In the genomic region with DNA sequence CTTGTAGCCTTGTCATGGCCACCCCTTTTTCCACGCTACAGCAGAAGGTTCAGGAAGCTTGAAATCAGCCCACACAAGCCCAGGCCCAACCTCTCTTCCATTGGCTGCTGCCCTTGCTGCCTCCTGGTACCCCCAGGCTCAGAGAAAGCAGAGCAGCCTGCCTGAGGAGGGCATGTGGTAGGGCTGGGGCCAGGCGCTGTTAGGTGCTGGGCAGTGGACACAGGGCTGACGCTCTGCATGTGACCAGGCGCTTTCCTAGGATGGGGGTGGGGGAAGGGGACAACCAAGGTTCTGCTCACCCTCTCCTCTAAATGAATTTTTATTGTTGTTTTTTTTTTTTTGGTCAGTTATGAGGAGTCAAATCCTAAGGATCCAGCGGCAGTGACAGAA, we compare ENCODE assay signal across 9 cellular contexts. TPM values are rescaled to one million over a fixed set of nuclear protein-coding genes. Genes with fewer than 3 reads are reported as not detected.
DNase-seq lines count a peak whose midpoint lies in the region; ATAC-seq and TF ChIP-seq lines count a peak whose summit lies in the region.
"Had no signal": no experiment of that assay in that cellular context is flagged by ENCODE, and none has a peak within 500 bp of the region (broad histone marks: within the 10 kb centered on the region; RNA-seq: fewer than 3 reads in every experiment).

No MANE protein-coding gene starts in this region.

- intact Hi-C loops in activated CD4-positive, alpha-beta T cell treated with anti-CD3 and anti-CD28 coated beads for 36 hours (cut with DNase I, micrococcal nuclease): loop anchor here (1.0 kb wide), 1 partner anchor 45 kb away; no protein-coding TSS in a partner anchor
- intact Hi-C loops in left lung (cut with DNase I): loop anchor here in 1 of 2 donors (10.0 kb wide), 1 partner anchor 46 kb away; no protein-coding TSS in a partner anchor

- peak overlapping the region; percentile 47 for H3K27ac Mint-ChIP-seq in activated CD4-positive, alpha-beta T cell treated with anti-CD3 and anti-CD28 coated beads for 36 hours
- H3K27ac Mint-ChIP-seq: activated naive CD8-positive, alpha-beta T cell treated with anti-CD3 and anti-CD28 coated beads, Interleukin-2, amount 10 ng/mL, durations not matched to agents 7 days and 5 days had no signal

- H3K27me3 Mint-ChIP-seq in activated CD4-positive, alpha-beta T cell treated with anti-CD3 and anti-CD28 coated beads for 36 hours: no peaks in the 10 kb centered on the region
- H3K27me3 Mint-ChIP-seq: activated naive CD8-positive, alpha-beta T cell treated with anti-CD3 and anti-CD28 coated beads, Interleukin-2, amount 10 ng/mL, durations not matched to agents 7 days and 5 days had no signal

- H3K9me3 ChIP-seq in WERI-Rb-1 (ENCODE audit: severe bottlenecking) (no peaks in the 10 kb centered on the region), left lung (no peaks in the 10 kb centered on the region)

- in situ Hi-C loops in KBM-7 (cut with MboI; ENCODE audit: low pct_unique_long_range_greater_than_20kb, low sequenced_read_pairs): loop anchor here (10.0 kb wide), 1 partner anchor 46 kb away; no protein-coding TSS in a partner anchor

- TF ChIP-seq CTCF in WERI-Rb-1 (IDR thresholded peaks at IDR 0.05; ENCODE audit: low read depth, low read length) (no peak), left lung (IDR thresholded peaks at IDR 0.05) (no peak), foreskin fibroblast (IDR thresholded peaks at IDR 0.05; ENCODE audit: low read depth, low read length) (no peak)

- no peaks in the 10 kb centered on the region for H3K9me3 Mint-ChIP-seq in activated CD4-positive, alpha-beta T cell treated with anti-CD3 and anti-CD28 coated beads for 36 hours (ENCODE audit: low read depth)
- H3K9me3 Mint-ChIP-seq: activated naive CD8-positive, alpha-beta T cell treated with anti-CD3 and anti-CD28 coated beads, Interleukin-2, amount 10 ng/mL, durations not matched to agents 7 days and 5 days had no signal

- POLR2A ChIA-PET in activated CD4-positive, alpha-beta T cell treated with anti-CD3 and anti-CD28 coated beads for 36 hours (lab: Charles Lee): interaction anchor here (1.7 kb wide), 1 partner anchor 34 kb away, joined by 4 read pairs; no protein-coding TSS in a partner anchor

- H3K4me1 Mint-ChIP-seq in activated CD4-positive, alpha-beta T cell treated with anti-CD3 and anti-CD28 coated beads for 36 hours: peaks cover 36% of the 10 kb centered on the region

- CTCF ChIA-PET in activated CD4-positive, alpha-beta T cell treated with anti-CD3 and anti-CD28 coated beads for 36 hours (lab: Charles Lee): interaction anchor here (0.8 to 31.0 kb wide), 13 partner anchors 9 to 287 kb away, joined by 3 to 712 read pairs (median 5); partner anchors contain the start of gene ID1

- H3K27ac ChIP-seq in WERI-Rb-1 (peak overlapping the region; percentile 75), left lung (peak overlapping the region; percentile 63 to 96), temporal lobe (ENCODE audit: low read depth, low read length) (peak overlapping the region; percentile 90)

- no peak overlapping the region for H3K4me3 ChIP-seq in WERI-Rb-1 (ENCODE audit: low read depth, low read length)
- H3K4me3 ChIP-seq in left lung: no peak overlapping the region
- H3K4me3 ChIP-seq in foreskin fibroblast (ENCODE audit: low read depth in 1 of 2, low read length in 2 of 2): no peak overlapping the region

- peaks cover 26% of the 10 kb centered on the region for H3K36me3 Mint-ChIP-seq in activated CD4-positive, alpha-beta T cell treated with anti-CD3 and anti-CD28 coated beads for 36 hours (ENCODE audit: low read depth)

- no peak for DNase-seq in activated CD4-positive, alpha-beta T cell treated with anti-CD3 and anti-CD28 coated beads for 36 hours
- DNase-seq in activated CD4-positive, alpha-beta T cell treated with anti-CD3 and anti-CD28 coated beads for 1 hour: no peak
- no peak for DNase-seq in WERI-Rb-1
- DNase-seq in left lung: no peak
- no peak for DNase-seq in foreskin fibroblast
- DNase-seq in NCI-H2029 (lab: John Stamatoyannopoulos, UW): no peak
- no peak for DNase-seq in KBM-7

- H3K27me3 ChIP-seq in WERI-Rb-1 (ENCODE audit: insufficient read depth, low read depth, severe bottlenecking): no peaks in the 10 kb centered on the region
- H3K27me3 ChIP-seq in left lung: no peaks in the 10 kb centered on the region

- H3K4me3 Mint-ChIP-seq in activated CD4-positive, alpha-beta T cell treated with anti-CD3 and anti-CD28 coated beads for 36 hours: no peak overlapping the region
- H3K4me3 Mint-ChIP-seq: activated naive CD8-positive, alpha-beta T cell treated with anti-CD3 and anti-CD28 coated beads, Interleukin-2, amount 10 ng/mL, durations not matched to agents 7 days and 5 days had no signal

- ATAC-seq in activated CD4-positive, alpha-beta T cell treated with anti-CD3 and anti-CD28 coated beads for 36 hours: no peak
- ATAC-seq in left lung: no peak

- peaks cover 10 to 67% of the 10 kb centered on the region in 2 donors for H3K4me1 ChIP-seq in left lung

- H3K36me3 ChIP-seq in WERI-Rb-1 (peaks cover 53% of the 10 kb centered on the region), left lung (peaks cover 0 to 73% of the 10 kb centered on the region in 2 donors)

RNA-seq across cellular contexts. Expression of gene ID1, which starts 36.3 kb away (rescaled TPM):
- total RNA-seq in activated CD4-positive, alpha-beta T cell treated with anti-CD3 and anti-CD28 coated beads for 36 hours: 1 to 10 TPM; 2.2 to 3.5 TPM
- total RNA-seq in left lung: 100 to 1,000 TPM; 185 to 297 TPM
- total RNA-seq in temporal lobe: 35.7 TPM

RNA-seq across cellular contexts. Expression of gene HM13, which starts 54.5 kb away (rescaled TPM):
- total RNA-seq in activated CD4-positive, alpha-beta T cell treated with anti-CD3 and anti-CD28 coated beads for 36 hours: 100 to 1,000 TPM; 108 to 111 TPM
- total RNA-seq in left lung: 100 to 1,000 TPM; 185 to 282 TPM
- total RNA-seq in temporal lobe: 25.8 TPM
